In genomic region chr17:55037828-55038227, GRCh38 we compare ENCODE assay signal across 9 cellular contexts.
DNase-seq lines count a peak whose midpoint lies in the region; ATAC-seq lines count a peak whose summit lies in the region.
"Had no signal": no experiment of that assay in that cellular context is flagged by ENCODE, and none has a peak within 500 bp of the region (broad histone marks: within the 10 kb centered on the region; RNA-seq: fewer than 3 reads in every experiment).

No MANE protein-coding gene starts in this region.

- no peaks in the 10 kb centered on the region for H3K36me3 Mint-ChIP-seq in effector memory CD8-positive, alpha-beta T cell (ENCODE audit: insufficient read depth)

- no peaks in the 10 kb centered on the region for H3K4me1 Mint-ChIP-seq in effector memory CD8-positive, alpha-beta T cell (ENCODE audit: low read depth in 2 of 2)

- DNase-seq in effector memory CD8-positive, alpha-beta T cell: no peak
- no peak for DNase-seq in mucosa of gallbladder (ENCODE audit: low spot score)
- no peak for DNase-seq in C1 segment of cervical spinal cord (lab: John Stamatoyannopoulos, UW)
- DNase-seq in activated gamma-delta T cell treated with Interleukin-2 at 50 U/mL for 16 hours: no peak
- DNase-seq: NCI-H2171 treated with DMSO at 0.1 percent for 48 hours had no signal

- H3K4me3 Mint-ChIP-seq in effector memory CD8-positive, alpha-beta T cell: no peak overlapping the region
- H3K4me3 Mint-ChIP-seq: natural killer cell treated with Interleukin-12 subunit alpha and Interleukin-12 subunit beta and Interleukin-15 and Interleukin-18, amount 100 ng/mL, for 72 hours had no signal

- no peaks in the 10 kb centered on the region for H3K27me3 Mint-ChIP-seq in effector memory CD8-positive, alpha-beta T cell
- H3K27me3 Mint-ChIP-seq: natural killer cell treated with Interleukin-12 subunit alpha and Interleukin-12 subunit beta and Interleukin-15 and Interleukin-18, amount 100 ng/mL, for 72 hours had no signal

- H3K27ac Mint-ChIP-seq in effector memory CD8-positive, alpha-beta T cell: no peak overlapping the region
- H3K27ac Mint-ChIP-seq: natural killer cell treated with Interleukin-12 subunit alpha and Interleukin-12 subunit beta and Interleukin-15 and Interleukin-18, amount 100 ng/mL, for 72 hours had no signal

- no peaks in the 10 kb centered on the region for H3K9me3 Mint-ChIP-seq in effector memory CD8-positive, alpha-beta T cell
- H3K9me3 Mint-ChIP-seq: natural killer cell treated with Interleukin-12 subunit alpha and Interleukin-12 subunit beta and Interleukin-15 and Interleukin-18, amount 100 ng/mL, for 72 hours had no signal

- ATAC-seq in GM18867 (IDR thresholded peaks at IDR 0.05; ENCODE audit: unreplicated experiment) (peak; percentile 99), GM21390 (IDR thresholded peaks at IDR 0.05; ENCODE audit: unreplicated experiment) (peak; percentile 83), HG03108 (IDR thresholded peaks at IDR 0.05; ENCODE audit: unreplicated experiment) (peak; percentile 98)
- ATAC-seq in effector memory CD8-positive, alpha-beta T cell (replicated peaks): peak; percentile 40

Comparison
In these comparisons a context has a peak if more than half of its experiments do, and no peak if none do; other contexts are left out.
1. ATAC-seq: peak in every context shown above with its lines; median percentile 99 in GM18867; 98 in HG03108; 83 in GM21390; 40 in effector memory CD8-positive, alpha-beta T cell.